8 cellular contexts compared by ENCODE assay signal in the genomic region with DNA sequence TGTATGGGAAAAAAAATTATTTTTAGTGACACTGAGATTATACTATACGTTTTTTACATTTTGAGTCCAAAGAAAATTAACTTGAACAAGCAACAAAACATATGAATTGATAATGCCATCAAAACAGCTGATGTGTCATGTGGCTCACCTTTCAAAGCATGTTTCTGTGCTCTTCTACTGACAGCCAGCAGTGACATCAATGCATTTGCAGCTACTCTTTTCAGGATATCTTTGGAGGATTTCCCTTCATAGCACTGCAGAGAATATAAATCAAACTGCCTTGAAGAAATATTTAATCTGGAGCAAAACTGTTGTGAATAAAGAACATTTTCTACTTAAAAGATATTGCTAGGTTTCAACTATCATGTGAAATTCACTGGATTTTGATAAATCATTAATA.
"Had no signal": no experiment of that assay in that cellular context is flagged by ENCODE, and none has a peak within 500 bp of the region (broad histone marks: within the 10 kb centered on the region; RNA-seq: fewer than 3 reads in every experiment).

No MANE protein-coding gene starts in this region.

- H3K27ac ChIP-seq: GM23248 had no signal

- H3K4me3 ChIP-seq: GM23248, HAP-1, K562 had no signal

- H3K9ac ChIP-seq: GM23248 had no signal

- H3K9me3 Mint-ChIP-seq: HFFc6 had no signal

- H3K27ac Mint-ChIP-seq: HFFc6 had no signal

- DNase-seq: GM23248, GOT3, H7, HFFc6, IMR-90 had no signal

- H3K4me1 ChIP-seq: HAP-1 had no signal

- H2AFZ ChIP-seq: GM23248 had no signal

- H3K4me3 Mint-ChIP-seq: HFFc6 had no signal

- FAIRE-seq: HTR-8/SVneo, K562 had no signal

- H3K9me3 ChIP-seq: HAP-1 had no signal
